Comparison of ENCODE assay signal across 32 cellular contexts in genomic region chr20:23003916-23004315, GRCh38. TPM values are rescaled to one million over a fixed set of nuclear protein-coding genes. Genes with fewer than 3 reads are reported as not detected.
"Had no signal": no experiment of that assay in that cellular context is flagged by ENCODE, and none has a peak within 500 bp of the region (broad histone marks: within the 10 kb centered on the region; RNA-seq: fewer than 3 reads in every experiment).

No MANE protein-coding gene starts in this region.

- H3K4me2 ChIP-seq: PC-9, SK-N-SH had no signal

- DNase-seq: Kasumi-1, KG1, MG63, NCI-H1092, NCI-H1105, NCI-H1417 treated with DMSO at 0.1 percent for 48 hours, NCI-H1436 treated with DMSO at 0.1 percent for 48 hours, NCI-H1694 treated with DMSO at 0.1 percent for 48 hours, NCI-H187 treated with DMSO at 0.1 percent for 48 hours, NCI-H2029, NCI-H2081, NCI-H2171 treated with DMSO at 0.1 percent for 48 hours, NCI-H2227 treated with DMSO at 0.1 percent for 48 hours, NCI-H345, NCI-H446, NCI-H510A treated with DMSO at 0.1 percent for 48 hours, NCI-H524 treated with DMSO at 0.1 percent for 48 hours, NCI-H526 treated with DMSO at 0.1 percent for 48 hours, NCI-H774, PC-9, SHP77, SIG-M5, SJCRH30, SK-N-SH, SW 1271 had no signal

- H3K9me2 ChIP-seq: SK-N-SH had no signal

- H2AFZ ChIP-seq: PC-9 had no signal

- H3K27me3 ChIP-seq: MG63, SJCRH30 had no signal

- H3K36me3 ChIP-seq: MG63, SJCRH30 had no signal

- H3K4me3 ChIP-seq: MG63, PC-9, SJCRH30 had no signal

- ATAC-seq: Panc1, Right ventricle myocardium inferior had no signal

- H3K4me1 ChIP-seq: SJCRH30 had no signal

- H3K9me3 ChIP-seq: MG63, SJCRH30, SK-N-SH had no signal

- H3K27ac ChIP-seq: PC-9, RWPE1, SJCRH30 had no signal

RNA-seq across cellular contexts. Expression of gene SSTR4, which starts 31.2 kb away (rescaled TPM):
- total RNA-seq: M059J, NCI-H460, OCI-LY7, PC-9, Right ventricle myocardium inferior, RPMI7951, SJCRH30 had no signal
- polyA plus RNA-seq: SK-N-SH had no signal

RNA-seq across cellular contexts. Expression of gene THBD, which starts 45.6 kb away (rescaled TPM):
- total RNA-seq: OCI-LY7, SJCRH30 had no signal
